In the genomic region with DNA sequence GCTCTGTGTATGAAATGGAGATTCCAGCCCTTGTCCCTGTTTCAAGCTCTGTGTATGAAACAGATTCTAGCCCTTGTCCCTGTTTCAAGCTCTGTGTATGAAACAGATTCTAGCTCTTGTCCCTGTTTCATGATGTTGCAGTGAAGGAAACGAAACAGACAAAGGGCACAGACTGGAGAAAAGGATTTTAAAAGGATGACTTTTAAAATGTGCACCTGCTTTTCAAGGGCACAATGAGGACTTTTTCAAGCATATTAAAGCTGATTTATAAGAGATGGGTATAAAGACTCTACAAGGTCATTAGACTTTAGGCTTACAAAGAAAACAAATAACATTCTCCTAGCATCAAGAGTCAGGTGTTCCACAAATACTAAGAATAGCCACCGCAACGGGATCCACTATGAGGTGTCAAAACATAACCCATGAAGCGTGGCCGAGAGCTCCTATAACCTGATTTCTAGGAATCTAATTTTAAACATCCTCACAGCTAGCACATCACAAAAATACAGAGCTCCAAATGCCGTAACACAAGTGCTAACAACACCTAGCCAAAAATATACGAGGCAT, we compare ENCODE assay signal across 15 cellular contexts. TPM values are rescaled to one million over a fixed set of nuclear protein-coding genes. Genes with fewer than 3 reads are reported as not detected.
DNase-seq lines count a peak whose midpoint lies in the region; TF ChIP-seq lines count a peak whose summit lies in the region.
"Had no signal": no experiment of that assay in that cellular context is flagged by ENCODE, and none has a peak within 500 bp of the region (broad histone marks: within the 10 kb centered on the region; RNA-seq: fewer than 3 reads in every experiment).

No MANE protein-coding gene starts in this region.

- peaks cover 35 to 66% (median 48%) of the 10 kb centered on the region in 3 donors for H3K4me1 ChIP-seq in skeletal muscle tissue (ENCODE audit: control insufficient read depth in 3 of 3, insufficient read depth in 3 of 3, low read length in 3 of 3)

- TF ChIP-seq CTCF in HFFc6 (IDR thresholded peaks at IDR 0.05) (no peak), brain (conservative IDR thresholded peaks at IDR 0.05) (no peak)

- peak overlapping the region; percentile 43; the same call in 1 of the 2 replicates for H3K4me3 Mint-ChIP-seq in HFFc6
- H3K4me3 Mint-ChIP-seq in brain: peak overlapping the region in 4 of 5 experiments; percentile 53 to 73 (median 64)
- no peak overlapping the region for H3K4me3 Mint-ChIP-seq in activated CD4-positive, alpha-beta T cell treated with anti-CD3 and anti-CD28 coated beads, Interleukin-2, amount 10 ng/mL, durations not matched to agents 7 days and 5 days
- H3K4me3 Mint-ChIP-seq: CD4-positive, alpha-beta T cell; H9; stimulated activated naive CD8-positive, alpha-beta T cell treated with anti-CD3 and anti-CD28 coated beads, Interleukin-15, Interleukin-2, amounts not matched to agents 100 ng/mL and 50 ng/mL, for 24 hours had no signal

- H3K9ac ChIP-seq in skeletal muscle tissue (ENCODE audit: low read depth in 1 of 3, low read length in 3 of 3): peak overlapping the region in 2 of 3 donors; percentile 28 to 54

- peak overlapping the region; percentile 81 for H3K27ac ChIP-seq in skeletal muscle tissue (ENCODE audit: low read depth, low read length)

- no peaks in the 10 kb centered on the region for H3K9me3 ChIP-seq in skeletal muscle tissue (ENCODE audit: control insufficient read depth in 3 of 3, low read length in 3 of 3)

- POLR2A ChIA-PET in activated CD4-positive, alpha-beta T cell treated with anti-CD3 and anti-CD28 coated beads, Interleukin-2, amount 10 ng/mL, durations not matched to agents 7 days and 5 days (lab: Charles Lee): no interaction called here

- CTCF ChIA-PET in activated CD4-positive, alpha-beta T cell treated with anti-CD3 and anti-CD28 coated beads, Interleukin-2, amount 10 ng/mL, durations not matched to agents 7 days and 5 days (lab: Charles Lee): interaction anchor here (1.1 kb wide), 1 partner anchor 29 kb away, joined by 3 read pairs; no protein-coding TSS in a partner anchor

- H3K4me3 ChIP-seq in skeletal muscle tissue (ENCODE audit: low read length in 3 of 3): peak overlapping the region in 2 of 3 donors; percentile 34 to 37
- H3K4me3 ChIP-seq: K562 had no signal

- DNase-seq in HFFc6 (no peak), kidney glomerular epithelial cell (lab: John Stamatoyannopoulos, UW) (peak; percentile 11), NCI-H1694 (lab: John Stamatoyannopoulos, UW) (no peak), NCI-H82 (lab: John Stamatoyannopoulos, UW) (no peak), T-helper 9 cell (no peak)
- no peak for DNase-seq in activated CD4-positive, alpha-beta T cell treated with anti-CD3 and anti-CD28 coated beads, Interleukin-2, amount 10 ng/mL, durations not matched to agents 7 days and 5 days
- DNase-seq: activated naive CD4-positive, alpha-beta T cell; CD4-positive, alpha-beta T cell; cortex of kidney; H9; NCI-H524 treated with DMSO at 0.1 percent for 48 hours had no signal

- no peaks in the 10 kb centered on the region for H3K36me3 ChIP-seq in skeletal muscle tissue (ENCODE audit: control insufficient read depth in 3 of 3, insufficient read depth in 3 of 3, low read length in 3 of 3)

- H3K4me1 Mint-ChIP-seq in HFFc6 (ENCODE audit: low read depth) (peaks cover 44% of the 10 kb centered on the region), brain (peaks cover 68% of the 10 kb centered on the region)
- H3K4me1 Mint-ChIP-seq in activated CD4-positive, alpha-beta T cell treated with anti-CD3 and anti-CD28 coated beads, Interleukin-2, amount 10 ng/mL, durations not matched to agents 7 days and 5 days: peaks cover 6% of the 10 kb centered on the region

- H3K27me3 Mint-ChIP-seq in HFFc6 (ENCODE audit: insufficient read depth): no peaks in the 10 kb centered on the region
- no peaks in the 10 kb centered on the region for H3K27me3 Mint-ChIP-seq in brain
- no peaks in the 10 kb centered on the region for H3K27me3 Mint-ChIP-seq in activated CD4-positive, alpha-beta T cell treated with anti-CD3 and anti-CD28 coated beads, Interleukin-2, amount 10 ng/mL, durations not matched to agents 7 days and 5 days

- no peaks in the 10 kb centered on the region for H3K27me3 ChIP-seq in skeletal muscle tissue (ENCODE audit: control insufficient read depth in 3 of 3, insufficient read depth in 3 of 3, low read length in 3 of 3)

- H3K9me3 Mint-ChIP-seq in HFFc6: no peaks in the 10 kb centered on the region
- H3K9me3 Mint-ChIP-seq in brain: no peaks in the 10 kb centered on the region
- no peaks in the 10 kb centered on the region for H3K9me3 Mint-ChIP-seq in activated CD4-positive, alpha-beta T cell treated with anti-CD3 and anti-CD28 coated beads, Interleukin-2, amount 10 ng/mL, durations not matched to agents 7 days and 5 days
- H3K9me3 Mint-ChIP-seq: CD4-positive, alpha-beta T cell; H9; stimulated activated naive CD8-positive, alpha-beta T cell treated with anti-CD3 and anti-CD28 coated beads, Interleukin-15, Interleukin-2, amounts not matched to agents 100 ng/mL and 50 ng/mL, for 24 hours had no signal

- no peaks in the 10 kb centered on the region for H3K36me3 Mint-ChIP-seq in HFFc6 (ENCODE audit: low read depth)
- H3K36me3 Mint-ChIP-seq in brain: no peaks in the 10 kb centered on the region
- no peaks in the 10 kb centered on the region for H3K36me3 Mint-ChIP-seq in activated CD4-positive, alpha-beta T cell treated with anti-CD3 and anti-CD28 coated beads, Interleukin-2, amount 10 ng/mL, durations not matched to agents 7 days and 5 days (ENCODE audit: low read depth)

- H3K27ac Mint-ChIP-seq in HFFc6 (peak overlapping the region; percentile 96), brain (peak overlapping the region; percentile 17 to 97 (median 90))
- no peak overlapping the region for H3K27ac Mint-ChIP-seq in activated CD4-positive, alpha-beta T cell treated with anti-CD3 and anti-CD28 coated beads, Interleukin-2, amount 10 ng/mL, durations not matched to agents 7 days and 5 days
- H3K27ac Mint-ChIP-seq: CD4-positive, alpha-beta T cell; stimulated activated naive CD8-positive, alpha-beta T cell treated with anti-CD3 and anti-CD28 coated beads, Interleukin-15, Interleukin-2, amounts not matched to agents 100 ng/mL and 50 ng/mL, for 24 hours had no signal

RNA-seq across cellular contexts. Expression of gene DIP2C, which starts 29.0 kb away (rescaled TPM):
- 10 to 100 TPM; 23.2 to 28.9 (median 26.3) TPM for total RNA-seq in HFFc6 (2021; fragmentation: NEBNext Ultra II Directional; extraction: Animal tissue kit (Norgen Biotek cat#: 25700))
- 22.3 TPM for polyA plus RNA-seq in brain (ENCODE audit: insufficient read depth, low read depth, low replicate concordance)
- total RNA-seq in skeletal muscle tissue: 18.8 TPM
- 1 to 10 TPM; 2.0 to 2.3 TPM for total RNA-seq in activated CD4-positive, alpha-beta T cell treated with anti-CD3 and anti-CD28 coated beads, Interleukin-2, amount 10 ng/mL, durations not matched to agents 7 days and 5 days
- total RNA-seq: K562 had no signal
